8 cellular contexts compared by ENCODE assay signal in genomic region chr11:70203749-70204465, GRCh38. TPM values are rescaled to one million over a fixed set of nuclear protein-coding genes. Genes with fewer than 3 reads are reported as not detected.
DNase-seq lines count a peak whose midpoint lies in the region; ATAC-seq and TF ChIP-seq lines count a peak whose summit lies in the region.

No MANE protein-coding gene starts in this region.

- intact Hi-C loops in Right ventricle myocardium superior (cut with DNase I) = no loop called here

- WGBS in tibial nerve, 2 donors = 1 to 5% methylated on average over 28 of the region's 30 CpGs

- CTCF ChIA-PET in BJ (lab: Yijun Ruan, JAX) = interaction anchor here (1.1 to 1.7 kb wide), 4 partner anchors 8 to 295 kb away, joined by 4 to 6 read pairs (median 4); partner anchors contain the start of gene PPFIA1

- H3K4me3 ChIP-seq in BJ (ENCODE audit: low read depth, low read length) (peak overlapping the region; percentile 63), SK-N-MC (peak overlapping the region; percentile 93), tibial nerve (peak overlapping the region; percentile 69 to 98 (median 92))

- H3K27ac ChIP-seq in SK-N-MC (0 out of 2 replicates have a peak overlapping the region, but pooled peaks have one; percentile 13), tibial nerve (peak overlapping the region; percentile 40 to 92 (median 88))

- H3K27me3 ChIP-seq in BJ (ENCODE audit: control insufficient read depth, insufficient read depth, low read length) = peaks cover 2% of the 10 kb centered on the region; the same call in 1 of the 2 replicates
- H3K27me3 ChIP-seq in tibial nerve = no peaks in the 10 kb centered on the region

- peak overlapping the region; percentile 94 for H3K9ac ChIP-seq in SK-N-MC (ENCODE audit: insufficient read length)

- peaks cover 0 to 32% (median 19%) of the 10 kb centered on the region in 4 donors for H3K4me1 ChIP-seq in tibial nerve

- TF ChIP-seq CTCF in BJ (IDR thresholded peaks at IDR 0.05; ENCODE audit: insufficient read depth, low read depth, low read length) (no peak), tibial nerve (IDR thresholded peaks at IDR 0.05) (no peak)

- H3K9me3 ChIP-seq in SK-N-MC (ENCODE audit: low read depth, low read length) (no peaks in the 10 kb centered on the region), tibial nerve (no peaks in the 10 kb centered on the region)

- TF ChIP-seq EP300 in tibial nerve (IDR thresholded peaks at IDR 0.05) = no peak

- POLR2A ChIA-PET in BJ (lab: Charles Lee) = no interaction called here

- peak; percentile 10 for ATAC-seq in GM19324 (IDR thresholded peaks at IDR 0.05; ENCODE audit: low FRiP score, unreplicated experiment)
- peak; percentile 12 for ATAC-seq in HG03469 (IDR thresholded peaks at IDR 0.05; ENCODE audit: unreplicated experiment)
- ATAC-seq in Right ventricle myocardium superior (ENCODE audit: poor library complexity) = peak; percentile 26

- no peak for TF ChIP-seq POLR2A in tibial nerve (IDR thresholded peaks at IDR 0.05)

- H3K36me3 ChIP-seq in BJ (ENCODE audit: control insufficient read depth, insufficient read depth, low read length) (peaks cover 21% of the 10 kb centered on the region), SK-N-MC (ENCODE audit: insufficient read depth, low read length) (peaks cover 34% of the 10 kb centered on the region), tibial nerve (peaks cover 0 to 31% (median 7%) of the 10 kb centered on the region in 3 donors)

- DNase-seq in BJ (ENCODE audit: low read depth) (peak; percentile 30), SK-N-MC (ENCODE audit: low read depth, low spot score) (no peak), Right ventricle myocardium superior (no peak), pons (ENCODE audit: low spot score) (peak; percentile 29), tibial nerve (ENCODE audit: low spot score in 2 of 2) (peak in 1 of 2 donors; percentile 75)
- DNase-seq in activated naive CD4-positive, alpha-beta T cell treated with anti-CD3 and anti-CD28 coated beads, Interleukin-2, amount 50 U/mL, for 16 hours = peak; percentile 90

RNA-seq across cellular contexts. Expression of gene FADD, which starts 0.8 kb away (rescaled TPM):
- 29.2 and 41.3 TPM in 2 replicates for polyA plus RNA-seq in BJ (2011; rRNA removed)
- 22.2 and 36.9 TPM in 2 replicates for polyA minus RNA-seq in BJ (2011; rRNA and poly(A)+ RNA removed)
- total RNA-seq in Right ventricle myocardium superior (10.3 TPM), tibial nerve (10 to 100 TPM; 23.9 to 34.5 (median 25.1) TPM)

Comparison
In these comparisons a context has a peak if more than half of its experiments do, and no peak if none do; other contexts are left out.
1. DNase-seq: peak in BJ (single experiment), activated naive CD4-positive, alpha-beta T cell treated with anti-CD3 and anti-CD28 coated beads, Interleukin-2, amount 50 U/mL, for 16 hours (single experiment) and pons (single experiment); none in SK-N-MC (single experiment) and Right ventricle myocardium superior (single experiment).
2. Peak in every context shown above with its lines, with median percentiles within 50 percentile points of each other: H3K4me3 ChIP-seq and ATAC-seq.